ENCODE assay signal across 8 cellular contexts in the genomic region with DNA sequence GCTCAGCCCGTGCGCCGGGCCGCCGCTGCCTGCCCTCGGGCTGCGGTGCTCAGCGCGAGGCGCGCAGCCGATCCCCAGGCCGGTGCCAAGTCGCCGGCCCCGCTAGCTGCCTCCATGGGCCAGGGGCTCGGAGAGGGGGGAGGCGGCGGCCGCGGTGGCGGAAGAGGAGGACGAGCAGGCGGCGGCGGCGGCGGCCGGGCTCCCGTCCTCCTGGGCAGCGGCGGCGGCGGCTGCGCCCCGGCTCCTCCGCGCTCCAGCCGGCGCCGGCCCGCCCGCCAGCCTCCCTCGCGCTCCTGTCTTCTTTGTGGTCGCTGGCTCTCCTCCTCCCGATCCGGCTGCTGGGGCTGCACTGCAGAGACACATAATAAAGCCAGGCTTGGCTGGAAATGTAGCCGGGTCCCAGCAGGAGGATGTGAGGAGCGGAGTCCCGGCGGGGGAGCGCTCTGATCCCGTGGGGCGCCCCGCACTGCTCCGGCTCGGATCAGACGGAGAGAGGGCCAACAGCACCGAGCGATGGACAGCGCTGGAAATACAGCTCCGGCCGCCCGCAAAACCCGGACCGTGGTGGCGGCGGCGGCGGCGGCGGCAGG. TPM values are rescaled to one million over a fixed set of nuclear protein-coding genes. Genes with fewer than 3 reads are reported as not detected.
A peak's percentile ranks its signal among the peaks of the same experiment; 100 is the strongest.
DNase-seq lines count a peak whose midpoint lies in the region; ATAC-seq and TF ChIP-seq lines count a peak whose summit lies in the region.

No MANE protein-coding gene starts in this region.

- DNase-seq in CD1c-positive myeloid dendritic cell (ENCODE audit: extremely low spot score): peak; percentile 16
- DNase-seq in HFF-Myc (ENCODE audit: extremely low read depth, low read depth): peak; percentile 10
- peak; percentile 85 to 86 for DNase-seq in SJCRH30
- DNase-seq in cerebellar cortex (ENCODE audit: low spot score): peak; percentile 69
- DNase-seq in iPS-NIHi7 (ENCODE audit: extremely low spot score): peak; percentile 74
- peak; percentile 32 for DNase-seq in skeletal muscle cell (ENCODE audit: low read depth)

- no peak for ATAC-seq in HG02571 (IDR thresholded peaks at IDR 0.05; ENCODE audit: unreplicated experiment)
- ATAC-seq in HG02885 (IDR thresholded peaks at IDR 0.05; ENCODE audit: poor library complexity, unreplicated experiment): no peak

- peaks cover 13% of the 10 kb centered on the region; the same call in 1 of the 2 replicates for H3K4me1 ChIP-seq in SJCRH30

- no peaks in the 10 kb centered on the region for H3K36me3 ChIP-seq in SJCRH30

- H3K4me3 ChIP-seq in HFF-Myc (replicated peaks; ENCODE audit: low read depth, low read length): no peak overlapping the region
- H3K4me3 ChIP-seq in SJCRH30: peak overlapping the region; percentile 96
- H3K4me3 ChIP-seq in skeletal muscle cell (ENCODE audit: low read depth, low read length): peak overlapping the region; percentile 55

- H3K27ac ChIP-seq in SJCRH30: no peak overlapping the region

- TF ChIP-seq CTCF in HFF-Myc (IDR thresholded peaks at IDR 0.05; ENCODE audit: low read depth, low read length, missing control alignments): no peak

- no peaks in the 10 kb centered on the region for H3K9me3 ChIP-seq in SJCRH30 (replicated peaks)

- H3K27me3 ChIP-seq in SJCRH30: no peaks in the 10 kb centered on the region

RNA-seq across cellular contexts. Expression of gene ZNF423, which starts 0.9 kb away (rescaled TPM):
- 6.7 and 7.9 TPM in 2 replicates for total RNA-seq in SJCRH30 (2014; rRNA removed; shearing (Covaris generic))

Comparison
In these comparisons a context has a peak if more than half of its experiments do, and no peak if none do; other contexts are left out.
1. DNase-seq: peak in every context shown above with its lines; median percentile 86 in SJCRH30; 74 in iPS-NIHi7; 69 in cerebellar cortex; 32 in skeletal muscle cell; 16 in CD1c-positive myeloid dendritic cell; 10 in HFF-Myc.